In genomic region chr22:36308880-36309279, GRCh38 we compare ENCODE assay signal across 13 cellular contexts. TPM values are rescaled to one million over a fixed set of nuclear protein-coding genes. Genes with fewer than 3 reads are reported as not detected.
DNase-seq lines count a peak whose midpoint lies in the region; ATAC-seq and TF ChIP-seq lines count a peak whose summit lies in the region.
"Had no signal": no experiment of that assay in that cellular context is flagged by ENCODE, and none has a peak within 500 bp of the region (broad histone marks: within the 10 kb centered on the region; RNA-seq: fewer than 3 reads in every experiment).

No MANE protein-coding gene starts in this region.

- no peaks in the 10 kb centered on the region for H3K79me1 ChIP-seq in trophoblast cell (ENCODE audit: low read length)

- H4K91ac ChIP-seq in trophoblast cell (ENCODE audit: low read depth, low read length), result no peak overlapping the region

- H3K9me3 Mint-ChIP-seq in CD14-positive monocyte (peaks cover 0 to 2% (median 0%) of the 10 kb centered on the region in 7 donors), HFFc6 (peaks cover 6% of the 10 kb centered on the region; the same call in 1 of the 2 replicates)
- H3K9me3 Mint-ChIP-seq in central memory CD8-positive, alpha-beta T cell, result no peaks in the 10 kb centered on the region
- H3K9me3 Mint-ChIP-seq in activated CD4-positive, alpha-beta T cell treated with anti-CD3 and anti-CD28 coated beads, Interleukin-2, amount 10 ng/mL, durations not matched to agents 7 days and 5 days, result no peaks in the 10 kb centered on the region

- no peak overlapping the region for H2BK5ac ChIP-seq in trophoblast cell (ENCODE audit: low read depth, low read length, poor library complexity)

- TF ChIP-seq CTCF in CD14-positive monocyte (IDR thresholded peaks at IDR 0.05), result no peak
- no peak for TF ChIP-seq CTCF in HFFc6 (IDR thresholded peaks at IDR 0.05)
- no peak for TF ChIP-seq CTCF in hepatocyte (IDR thresholded peaks at IDR 0.05; ENCODE audit: poor library complexity)

- no peak overlapping the region for H4K12ac ChIP-seq in trophoblast cell (ENCODE audit: low read depth, low read length)

- no peaks in the 10 kb centered on the region for H3K27me3 Mint-ChIP-seq in CD14-positive monocyte (ENCODE audit: low read depth in 3 of 3)
- H3K27me3 Mint-ChIP-seq in HFFc6 (ENCODE audit: insufficient read depth), result peaks cover 65% of the 10 kb centered on the region
- H3K27me3 Mint-ChIP-seq in central memory CD8-positive, alpha-beta T cell, result no peaks in the 10 kb centered on the region
- H3K27me3 Mint-ChIP-seq in activated CD4-positive, alpha-beta T cell treated with anti-CD3 and anti-CD28 coated beads, Interleukin-2, amount 10 ng/mL, durations not matched to agents 7 days and 5 days, result no peaks in the 10 kb centered on the region

- H3K9me2 ChIP-seq in hepatocyte (replicated peaks; ENCODE audit: insufficient read depth), result no peaks in the 10 kb centered on the region
- H3K9me2 ChIP-seq: SK-N-SH had no signal

- H3K36me3 Mint-ChIP-seq in CD14-positive monocyte, result peaks cover 86 to 100% of the 10 kb centered on the region in 2 donors
- peaks cover 61% of the 10 kb centered on the region for H3K36me3 Mint-ChIP-seq in HFFc6 (ENCODE audit: low read depth)
- H3K36me3 Mint-ChIP-seq in central memory CD8-positive, alpha-beta T cell (ENCODE audit: insufficient read depth), result peaks cover 84% of the 10 kb centered on the region
- H3K36me3 Mint-ChIP-seq in activated CD4-positive, alpha-beta T cell treated with anti-CD3 and anti-CD28 coated beads, Interleukin-2, amount 10 ng/mL, durations not matched to agents 7 days and 5 days (ENCODE audit: low read depth), result peaks cover 70% of the 10 kb centered on the region

- H3K9me3 ChIP-seq in trophoblast cell (ENCODE audit: insufficient read depth, low read depth, low read length) (peaks cover 5% of the 10 kb centered on the region), hepatocyte (ENCODE audit: low read depth) (no peaks in the 10 kb centered on the region)
- H3K9me3 ChIP-seq: SK-N-SH had no signal

- H3K36me3 ChIP-seq in trophoblast cell (ENCODE audit: control insufficient read depth in 1 of 2, insufficient read depth in 2 of 2, low read length in 2 of 2), result peaks cover 82 to 89% of the 10 kb centered on the region in 2 experiments
- peaks cover 5% of the 10 kb centered on the region for H3K36me3 ChIP-seq in hepatocyte (replicated peaks; ENCODE audit: insufficient read depth, low read depth)

- H3K27ac Mint-ChIP-seq in CD14-positive monocyte, result peak overlapping the region in 4 of 7 donors; percentile 13 to 68 (median 38)
- H3K27ac Mint-ChIP-seq in HFFc6, result peak overlapping the region; percentile 52
- H3K27ac Mint-ChIP-seq in central memory CD8-positive, alpha-beta T cell (ENCODE audit: low read depth), result no peak overlapping the region
- no peak overlapping the region for H3K27ac Mint-ChIP-seq in activated CD4-positive, alpha-beta T cell treated with anti-CD3 and anti-CD28 coated beads, Interleukin-2, amount 10 ng/mL, durations not matched to agents 7 days and 5 days

- no peak overlapping the region for H3K4me2 ChIP-seq in trophoblast cell (ENCODE audit: low read length)
- no peak overlapping the region for H3K4me2 ChIP-seq in hepatocyte
- H3K4me2 ChIP-seq: SK-N-SH had no signal

- H2AFZ ChIP-seq in trophoblast cell (ENCODE audit: insufficient read depth, low read length, poor library complexity) (no peak overlapping the region), hepatocyte (no peak overlapping the region)

- H3K18ac ChIP-seq in trophoblast cell (ENCODE audit: low read length), result no peak overlapping the region

- H3K4me3 Mint-ChIP-seq in CD14-positive monocyte (no peak overlapping the region), HFFc6 (peak overlapping the region; percentile 50; the same call in 1 of the 2 replicates)
- peak overlapping the region; percentile 32 for H3K4me3 Mint-ChIP-seq in central memory CD8-positive, alpha-beta T cell
- no peak overlapping the region for H3K4me3 Mint-ChIP-seq in activated CD4-positive, alpha-beta T cell treated with anti-CD3 and anti-CD28 coated beads, Interleukin-2, amount 10 ng/mL, durations not matched to agents 7 days and 5 days

- H3K4me3 ChIP-seq in trophoblast cell (ENCODE audit: low read depth, low read length) (no peak overlapping the region), hepatocyte (no peak overlapping the region)

- no CpG with 5 or more reads among the region's 17 CpGs for WGBS in trophoblast cell (ENCODE audit: extremely low coverage, insufficient coverage, insufficient read length)
- WGBS in hepatocyte (ENCODE audit: low lambda C conversion rate, missing lambda C conversion rate), result 86% methylated on average over 17 of the region's 17 CpGs

- H3K4me1 ChIP-seq in trophoblast cell (ENCODE audit: control insufficient read depth in 1 of 2, insufficient read depth in 2 of 2, low read length in 2 of 2) (no peaks in the 10 kb centered on the region), hepatocyte (ENCODE audit: insufficient read depth) (no peaks in the 10 kb centered on the region)

- DNase-seq in CD14-positive monocyte (ENCODE audit: low spot score), result no peak
- no peak for DNase-seq in HFFc6
- DNase-seq in central memory CD8-positive, alpha-beta T cell (ENCODE audit: low spot score in 2 of 2), result no peak
- no peak for DNase-seq in trophoblast cell
- DNase-seq in D341Med (ENCODE audit: low spot score), result no peak
- no peak for DNase-seq in hepatocyte (ENCODE audit: low spot score)
- DNase-seq in activated CD4-positive, alpha-beta T cell treated with anti-CD3 and anti-CD28 coated beads, Interleukin-2, amount 10 ng/mL, durations not matched to agents 7 days and 5 days, result no peak
- DNase-seq: activated CD8-positive, alpha-beta memory T cell treated with anti-CD3 and anti-CD28 coated beads, Interleukin-2, amount 50 U/mL, for 4 hours; MV-4-11; NCI-H2029 treated with DMSO at 0.1 percent for 48 hours; NCI-H446 treated with DMSO at 0.1 percent for 48 hours; NK-92 treated with Interleukin-12 subunit alpha and Interleukin-12 subunit beta, amount 100 ng/mL, for 24 hours; SK-N-SH had no signal

- H3K27ac ChIP-seq in trophoblast cell (ENCODE audit: low read depth, low read length) (no peak overlapping the region), hepatocyte (no peak overlapping the region)

- no peak overlapping the region for H3K14ac ChIP-seq in trophoblast cell (ENCODE audit: low read length)

- no peak overlapping the region for H2BK12ac ChIP-seq in trophoblast cell (ENCODE audit: low read length)

- no peaks in the 10 kb centered on the region for H4K20me1 ChIP-seq in hepatocyte (ENCODE audit: insufficient read depth, poor library complexity, severe bottlenecking)

- intact Hi-C loops in CD14-positive monocyte (cut with micrococcal nuclease), result no loop called here

- H2AK5ac ChIP-seq in trophoblast cell (ENCODE audit: low read length), result no peak overlapping the region

- no peak overlapping the region for H3K23ac ChIP-seq in trophoblast cell (ENCODE audit: low read length)

- no peak overlapping the region for H3K4ac ChIP-seq in trophoblast cell (ENCODE audit: low read depth, low read length)

- POLR2A ChIA-PET in activated CD4-positive, alpha-beta T cell treated with anti-CD3 and anti-CD28 coated beads, Interleukin-2, amount 10 ng/mL, durations not matched to agents 7 days and 5 days (lab: Charles Lee), result no interaction called here

- H3K27me3 ChIP-seq in trophoblast cell (ENCODE audit: insufficient read depth, low read length) (no peaks in the 10 kb centered on the region), hepatocyte (no peaks in the 10 kb centered on the region)

- H3K9ac ChIP-seq in trophoblast cell (ENCODE audit: low read length), result no peak overlapping the region
- H3K9ac ChIP-seq: SK-N-SH had no signal

- no peak overlapping the region for H2BK120ac ChIP-seq in trophoblast cell (ENCODE audit: insufficient read depth, low read length, poor library complexity)

- no peaks in the 10 kb centered on the region for H3K79me2 ChIP-seq in trophoblast cell (ENCODE audit: control insufficient read depth, insufficient read depth, low read length, poor library complexity)
- H3K79me2 ChIP-seq in hepatocyte, result no peaks in the 10 kb centered on the region

- H4K8ac ChIP-seq in trophoblast cell (ENCODE audit: low read depth, low read length), result peak overlapping the region; percentile 34

- no peaks in the 10 kb centered on the region for H3K4me1 Mint-ChIP-seq in CD14-positive monocyte
- peaks cover 21% of the 10 kb centered on the region for H3K4me1 Mint-ChIP-seq in HFFc6 (ENCODE audit: low read depth)
- H3K4me1 Mint-ChIP-seq in central memory CD8-positive, alpha-beta T cell, result peaks cover 4% of the 10 kb centered on the region
- peaks cover 5% of the 10 kb centered on the region for H3K4me1 Mint-ChIP-seq in activated CD4-positive, alpha-beta T cell treated with anti-CD3 and anti-CD28 coated beads, Interleukin-2, amount 10 ng/mL, durations not matched to agents 7 days and 5 days

- no peak for ATAC-seq in central memory CD8-positive, alpha-beta T cell (replicated peaks; ENCODE audit: extremely low read depth, poor library complexity, severe bottlenecking)

- CTCF ChIA-PET in activated CD4-positive, alpha-beta T cell treated with anti-CD3 and anti-CD28 coated beads, Interleukin-2, amount 10 ng/mL, durations not matched to agents 7 days and 5 days (lab: Charles Lee), result no interaction called here

RNA-seq across cellular contexts. Expression of gene APOL1, which starts 55.9 kb away (rescaled TPM):
- polyA plus RNA-seq in CD14-positive monocyte (1 to 10 TPM; 3.4 to 6.1 TPM), hepatocyte (6.4 and 6.8 TPM in 2 replicates)
- total RNA-seq in HFFc6 (2021; fragmentation: NEBNext Ultra II Directional; extraction: Animal tissue kit (Norgen Biotek cat#: 25700)), result 1 to 10 TPM in 4 of 6 experiments, under 1 TPM in 2; 0.55 to 6.2 (median 4.9) TPM
- 0.03 and 0.04 TPM in 2 replicates for polyA plus RNA-seq in trophoblast cell (2013)
- total RNA-seq in hepatocyte, result 6.2 and 7.3 TPM in 2 replicates
- total RNA-seq in activated CD4-positive, alpha-beta T cell treated with anti-CD3 and anti-CD28 coated beads, Interleukin-2, amount 10 ng/mL, durations not matched to agents 7 days and 5 days, result 10 to 100 TPM; 50.9 to 60.0 TPM

Comparison
In these comparisons a context has a peak if more than half of its experiments do, and no peak if none do; other contexts are left out.
1. H3K27ac Mint-ChIP-seq: peak in CD14-positive monocyte (4 of 7) and HFFc6 (single experiment); none in central memory CD8-positive, alpha-beta T cell (single experiment) and activated CD4-positive, alpha-beta T cell treated with anti-CD3 and anti-CD28 coated beads, Interleukin-2, amount 10 ng/mL, durations not matched to agents 7 days and 5 days (single experiment).
2. H3K4me3 Mint-ChIP-seq: peak in HFFc6 (single experiment) and central memory CD8-positive, alpha-beta T cell (single experiment); none in CD14-positive monocyte (0 of 2) and activated CD4-positive, alpha-beta T cell treated with anti-CD3 and anti-CD28 coated beads, Interleukin-2, amount 10 ng/mL, durations not matched to agents 7 days and 5 days (single experiment).